ENCODE assay signal across 8 cellular contexts in genomic region chr12:122752464-122753212, GRCh38. TPM values are rescaled to one million over a fixed set of nuclear protein-coding genes. Genes with fewer than 3 reads are reported as not detected.
DNase-seq lines count a peak whose midpoint lies in the region; ATAC-seq and TF ChIP-seq lines count a peak whose summit lies in the region.

A gene with protein sequence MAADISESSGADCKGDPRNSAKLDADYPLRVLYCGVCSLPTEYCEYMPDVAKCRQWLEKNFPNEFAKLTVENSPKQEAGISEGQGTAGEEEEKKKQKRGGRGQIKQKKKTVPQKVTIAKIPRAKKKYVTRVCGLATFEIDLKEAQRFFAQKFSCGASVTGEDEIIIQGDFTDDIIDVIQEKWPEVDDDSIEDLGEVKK (plus strand): TSS chr12:122752824. CDS start chr12:122753702, 878 bp downstream.

- H3K27me3 Mint-ChIP-seq in activated T-helper 17 cell treated with anti-CD3 and anti-CD28 coated beads, Interleukin-2, amount 50 U/mL, for 72 hours, result no peaks in the 10 kb centered on the region
- H3K27me3 Mint-ChIP-seq in naive thymus-derived CD4-positive, alpha-beta T cell, result no peaks in the 10 kb centered on the region
- H3K27me3 Mint-ChIP-seq in stimulated activated naive B cell treated with anti-CD40 and anti-IgM and Interleukin-4, amounts not matched to agents 10 μg/mL and 1 μg/mL and 100 μg/mL, for 72 hours, result no peaks in the 10 kb centered on the region

- H3K9me3 ChIP-seq in fibroblast of lung (ENCODE audit: control insufficient read depth, insufficient read depth, low read depth, low read length), result no peaks in the 10 kb centered on the region
- H3K9me3 ChIP-seq in naive thymus-derived CD4-positive, alpha-beta T cell (ENCODE audit: control insufficient read depth in 2 of 3, low read length in 3 of 3), result no peaks in the 10 kb centered on the region

- H2AFZ ChIP-seq in fibroblast of lung (ENCODE audit: low read length), result peak within 1 kb of the TSS; percentile 71

- intact Hi-C loops in naive thymus-derived CD4-positive, alpha-beta T cell (cut with micrococcal nuclease), result loop anchor here (1.0 to 10.0 kb wide), 18 partner anchors 22 to 960 kb away; partner anchors contain the start of genes CCDC62 (in 2 of the 2), DIABLO (in 2 of the 2), KNTC1 (in 2 of the 2) and SBNO1 (in 2 of the 2)

- H3K27ac Mint-ChIP-seq in activated T-helper 17 cell treated with anti-CD3 and anti-CD28 coated beads, Interleukin-2, amount 50 U/mL, for 72 hours, result peak within 1 kb of the TSS; percentile 98
- H3K27ac Mint-ChIP-seq in naive thymus-derived CD4-positive, alpha-beta T cell, result peak within 1 kb of the TSS; percentile 89 to 98 (median 96)
- peak within 1 kb of the TSS; percentile 98 for H3K27ac Mint-ChIP-seq in stimulated activated naive B cell treated with anti-CD40 and anti-IgM and Interleukin-4, amounts not matched to agents 10 μg/mL and 1 μg/mL and 100 μg/mL, for 72 hours

- H3K36me3 ChIP-seq in fibroblast of lung (ENCODE audit: control insufficient read depth, insufficient read depth, low read length), result peaks cover 12% of the 10 kb centered on the region
- peaks cover 6 to 34% (median 20%) of the 10 kb centered on the region in 3 experiments for H3K36me3 ChIP-seq in naive thymus-derived CD4-positive, alpha-beta T cell (ENCODE audit: control insufficient read depth in 2 of 3, insufficient read depth in 3 of 3, low read length in 3 of 3)

- H3K79me2 ChIP-seq in fibroblast of lung (ENCODE audit: control insufficient read depth, insufficient read depth, low read length), result peaks cover 27% of the 10 kb centered on the region

- POLR2A ChIA-PET in naive thymus-derived CD4-positive, alpha-beta T cell (lab: Charles Lee), result interaction anchor here (0.5 to 3.1 kb wide), 8 partner anchors 9 to 414 kb away, joined by 3 to 17 read pairs (median 6); partner anchors contain the start of genes CCDC62, KNTC1, RSRC2 and ZCCHC8

- H4K20me1 ChIP-seq in fibroblast of lung (ENCODE audit: control insufficient read depth, extremely low read depth, insufficient read depth, low read length), result no peaks in the 10 kb centered on the region

- H3K4me3 ChIP-seq in fibroblast of lung (replicated peaks in 1 of 4; ENCODE audit: control extremely low read depth in 1 of 4, insufficient read depth in 1 of 4, low read depth in 3 of 4, low read length in 4 of 4), result peak within 1 kb of the TSS; percentile 90 to 98 (median 96)
- peak within 1 kb of the TSS; percentile 87 for H3K4me3 ChIP-seq in naive thymus-derived CD4-positive, alpha-beta T cell (ENCODE audit: low read length)

- H3K27ac ChIP-seq in fibroblast of lung (ENCODE audit: insufficient read depth, low read length), result peak within 1 kb of the TSS; percentile 94
- peak within 1 kb of the TSS; percentile 94 for H3K27ac ChIP-seq in naive thymus-derived CD4-positive, alpha-beta T cell (ENCODE audit: low read depth, low read length)

- H3K4me1 Mint-ChIP-seq in activated T-helper 17 cell treated with anti-CD3 and anti-CD28 coated beads, Interleukin-2, amount 50 U/mL, for 72 hours, result peaks cover 33% of the 10 kb centered on the region
- H3K4me1 Mint-ChIP-seq in naive thymus-derived CD4-positive, alpha-beta T cell, result peaks cover 31 to 70% (median 59%) of the 10 kb centered on the region in 7 donors
- H3K4me1 Mint-ChIP-seq in stimulated activated naive B cell treated with anti-CD40 and anti-IgM and Interleukin-4, amounts not matched to agents 10 μg/mL and 1 μg/mL and 100 μg/mL, for 72 hours, result peaks cover 39 to 59% of the 10 kb centered on the region in 2 donors

- peak within 1 kb of the TSS; percentile 92 for H3K4me3 Mint-ChIP-seq in activated T-helper 17 cell treated with anti-CD3 and anti-CD28 coated beads, Interleukin-2, amount 50 U/mL, for 72 hours
- peak within 1 kb of the TSS; percentile 93 to 100 (median 96) for H3K4me3 Mint-ChIP-seq in naive thymus-derived CD4-positive, alpha-beta T cell
- H3K4me3 Mint-ChIP-seq in stimulated activated naive B cell treated with anti-CD40 and anti-IgM and Interleukin-4, amounts not matched to agents 10 μg/mL and 1 μg/mL and 100 μg/mL, for 72 hours, result peak within 1 kb of the TSS; percentile 93 to 99

- peaks cover 55% of the 10 kb centered on the region for H3K36me3 Mint-ChIP-seq in activated T-helper 17 cell treated with anti-CD3 and anti-CD28 coated beads, Interleukin-2, amount 50 U/mL, for 72 hours (ENCODE audit: low read depth)
- peaks cover 3 to 32% (median 28%) of the 10 kb centered on the region in 5 donors for H3K36me3 Mint-ChIP-seq in naive thymus-derived CD4-positive, alpha-beta T cell
- H3K36me3 Mint-ChIP-seq in stimulated activated naive B cell treated with anti-CD40 and anti-IgM and Interleukin-4, amounts not matched to agents 10 μg/mL and 1 μg/mL and 100 μg/mL, for 72 hours, result peaks cover 29 to 41% of the 10 kb centered on the region in 2 donors

- no peaks in the 10 kb centered on the region for H3K9me3 Mint-ChIP-seq in activated T-helper 17 cell treated with anti-CD3 and anti-CD28 coated beads, Interleukin-2, amount 50 U/mL, for 72 hours
- no peaks in the 10 kb centered on the region for H3K9me3 Mint-ChIP-seq in naive thymus-derived CD4-positive, alpha-beta T cell
- no peaks in the 10 kb centered on the region for H3K9me3 Mint-ChIP-seq in stimulated activated naive B cell treated with anti-CD40 and anti-IgM and Interleukin-4, amounts not matched to agents 10 μg/mL and 1 μg/mL and 100 μg/mL, for 72 hours

- CTCF ChIA-PET in naive thymus-derived CD4-positive, alpha-beta T cell (lab: Charles Lee), result interaction anchor here (0.5 to 2.7 kb wide), 4 partner anchors 114 to 861 kb away, joined by 3 to 8 read pairs (median 4); no protein-coding TSS in a partner anchor

- TF ChIP-seq CTCF in LNCAP (IDR thresholded peaks at IDR 0.05), result peak; percentile 78; the same call in 1 of the 2 replicates
- peak; percentile 77 to 81 for TF ChIP-seq CTCF in fibroblast of lung (conservative IDR thresholded peaks at IDR 0.05 in 1 of 2, IDR thresholded peaks at IDR 0.05 in 1 of 2; ENCODE audit: low read depth in 1 of 2, low read length in 2 of 2)

- peak; percentile 97 for ATAC-seq in activated T-helper 17 cell treated with anti-CD3 and anti-CD28 coated beads, Interleukin-2, amount 50 U/mL, for 72 hours (replicated peaks)
- peak; percentile 99 for ATAC-seq in naive thymus-derived CD4-positive, alpha-beta T cell
- ATAC-seq in stimulated activated naive B cell treated with anti-CD40 and anti-IgM and Interleukin-4, amounts not matched to agents 10 μg/mL and 1 μg/mL and 100 μg/mL, for 72 hours (replicated peaks), result peak; percentile 89 to 96

- H3K27me3 ChIP-seq in fibroblast of lung (ENCODE audit: control insufficient read depth, insufficient read depth, low read length), result no peaks in the 10 kb centered on the region
- H3K27me3 ChIP-seq in naive thymus-derived CD4-positive, alpha-beta T cell (ENCODE audit: control insufficient read depth in 2 of 2, insufficient read depth in 2 of 2, low read length in 2 of 2), result no peaks in the 10 kb centered on the region

- peak within 1 kb of the TSS; percentile 98 for H3K4me2 ChIP-seq in fibroblast of lung (ENCODE audit: extremely low read depth, insufficient read depth, low read length)

- peak within 1 kb of the TSS; percentile 96 for H3K9ac ChIP-seq in fibroblast of lung (ENCODE audit: insufficient read depth, low read length)

- H3K4me1 ChIP-seq in fibroblast of lung (ENCODE audit: control insufficient read depth, extremely low read depth, insufficient read depth, low read length), result peaks cover 7% of the 10 kb centered on the region
- H3K4me1 ChIP-seq in naive thymus-derived CD4-positive, alpha-beta T cell (ENCODE audit: control insufficient read depth in 2 of 2, insufficient read depth in 2 of 2, low read length in 2 of 2), result peaks cover 12 to 19% of the 10 kb centered on the region in 2 donors

- DNase-seq in ELF-1 (ENCODE audit: low read depth, low spot score), result peak; percentile 100
- DNase-seq in GOT3 (lab: John Stamatoyannopoulos, UW), result peak; percentile 97
- peak; percentile 99 for DNase-seq in RPMI8226
- peak; percentile 95 to 97 for DNase-seq in fibroblast of lung (ENCODE audit: low read depth in 2 of 2)
- peak; percentile 98 to 100 (median 99) for DNase-seq in naive thymus-derived CD4-positive, alpha-beta T cell
- DNase-seq in stimulated activated naive B cell treated with anti-CD40 and anti-IgM and Interleukin-4, amounts not matched to agents 10 μg/mL and 1 μg/mL and 100 μg/mL, for 72 hours, result peak; percentile 99

RNA-seq across cellular contexts. Expression of the gene that starts here (rescaled TPM):
- total RNA-seq in activated T-helper 17 cell treated with anti-CD3 and anti-CD28 coated beads, Interleukin-2, amount 50 U/mL, for 72 hours, result 10 to 100 TPM; 65.3 to 78.9 TPM
- 30.8 and 40.6 TPM in 2 replicates for total RNA-seq in fibroblast of lung
- 46.5 and 49.1 TPM in 2 replicates for polyA plus RNA-seq in fibroblast of lung
- polyA plus RNA-seq in fibroblast of lung (2012), result 46.1 and 51.9 TPM in 2 replicates
- 7.2 and 7.4 TPM in 2 replicates for polyA minus RNA-seq in fibroblast of lung (ENCODE audit: low replicate concordance)
- 10 to 100 TPM; 29.5 to 65.5 (median 46.1) TPM for total RNA-seq in naive thymus-derived CD4-positive, alpha-beta T cell
- 10 to 100 TPM; 54.7 to 75.8 TPM for polyA plus RNA-seq in naive thymus-derived CD4-positive, alpha-beta T cell

Comparison
In these comparisons a context has a peak if more than half of its experiments do, and no peak if none do; other contexts are left out.
1. Peak in every context shown above with its lines: DNase-seq, ATAC-seq, H3K4me3 ChIP-seq and H3K27ac ChIP-seq.